In genomic region chr6:80543598-80544181, GRCh38 we compare ENCODE assay signal across 16 cellular contexts.
DNase-seq lines count a peak whose midpoint lies in the region; ATAC-seq and TF ChIP-seq lines count a peak whose summit lies in the region.
"Had no signal": no experiment of that assay in that cellular context is flagged by ENCODE, and none has a peak within 500 bp of the region (broad histone marks: within the 10 kb centered on the region; RNA-seq: fewer than 3 reads in every experiment).

No MANE protein-coding gene starts in this region.

- no peaks in the 10 kb centered on the region for H4K20me1 ChIP-seq in IMR-90 (ENCODE audit: insufficient read depth, low read length)

- no peak overlapping the region for H3K56ac ChIP-seq in IMR-90 (ENCODE audit: extremely low read depth, insufficient read depth, low read length)

- peak overlapping the region in 1 of 2 experiments; percentile 89; a peak in 2 of 4 replicates for H4K8ac ChIP-seq in IMR-90 (ENCODE audit: low read depth in 2 of 2, low read length in 2 of 2)

- CTCF ChIA-PET in IMR-90 (lab: Yijun Ruan, JAX) = no interaction called here

- H3K23ac ChIP-seq in IMR-90 (ENCODE audit: low read depth, low read length) = peak overlapping the region; percentile 74

- peak overlapping the region; percentile 81 for H3K14ac ChIP-seq in IMR-90 (replicated peaks; ENCODE audit: low read depth, low read length)

- in situ Hi-C loops in IMR-90 (cut with MboI; ENCODE audit: low sequenced_read_pairs) = no loop called here

- BruUV-seq in IMR-90 (replicated peaks; lab: Mats Ljungman, UMichigan) = no TSS peak

- ATAC-seq in GM19023 (IDR thresholded peaks at IDR 0.05; ENCODE audit: unreplicated experiment) = peak; percentile 49
- ATAC-seq in IMR-90 (ENCODE audit: low read depth) = peak; percentile 60
- ATAC-seq in stimulated activated naive B cell treated with anti-CD40 and anti-IgM and Interleukin-4, amounts not matched to agents 10 μg/mL and 1 μg/mL and 100 μg/mL, for 72 hours (replicated peaks) = no peak
- no peak for ATAC-seq in GM21723 (IDR thresholded peaks at IDR 0.05; ENCODE audit: unreplicated experiment)
- ATAC-seq: stimulated activated naive CD8-positive, alpha-beta T cell treated with anti-CD3 and anti-CD28 coated beads, Interleukin-15, Interleukin-2, amounts not matched to agents 100 U/mL and 50 U/mL, for 24 hours had no signal

- H2BK5ac ChIP-seq in IMR-90 (ENCODE audit: low read depth, low read length, poor library complexity, severe bottlenecking) = peak overlapping the region; percentile 99

- peaks cover 13% of the 10 kb centered on the region for H3K9me1 ChIP-seq in IMR-90 (ENCODE audit: insufficient read depth, low read length)

- H3K79me1 ChIP-seq in IMR-90 (ENCODE audit: low read depth in 1 of 2, low read length in 2 of 2) = 0 out of 4 replicates have a peak, but pooled peaks cover 0 to 4% of the 10 kb centered on the region in 2 experiments

- H2AK5ac ChIP-seq in IMR-90 (ENCODE audit: low read depth, low read length) = peak overlapping the region; percentile 52; the same call in 1 of the 2 replicates

- H3K9me3 Mint-ChIP-seq in stimulated activated naive B cell treated with anti-CD40 and anti-IgM and Interleukin-4, amounts not matched to agents 10 μg/mL and 1 μg/mL and 100 μg/mL, for 72 hours = peaks cover 0 to 3% of the 10 kb centered on the region in 2 donors

- H3K4me1 Mint-ChIP-seq in stimulated activated naive B cell treated with anti-CD40 and anti-IgM and Interleukin-4, amounts not matched to agents 10 μg/mL and 1 μg/mL and 100 μg/mL, for 72 hours = no peaks in the 10 kb centered on the region

- H4K5ac ChIP-seq in IMR-90 (ENCODE audit: low read depth, low read length) = peak overlapping the region; percentile 41; the same call in 1 of the 2 replicates

- peak overlapping the region; percentile 70 for H2AFZ ChIP-seq in IMR-90 (replicated peaks; ENCODE audit: low read length, poor library complexity)
- H2AFZ ChIP-seq in neuron (ENCODE audit: low read depth, low read length) = peak overlapping the region; percentile 18

- H3K4me3 ChIP-seq in IMR-90 (ENCODE audit: insufficient read depth, low read depth, low read length) (no peak overlapping the region), cardiac fibroblast (replicated peaks in 1 of 2; ENCODE audit: low read depth in 2 of 2, low read length in 2 of 2) (peak overlapping the region in 1 of 2 donors; percentile 8), neuron (ENCODE audit: low read length) (no peak overlapping the region)
- H3K4me3 ChIP-seq: SJCRH30 had no signal

- H3K27ac Mint-ChIP-seq in stimulated activated naive B cell treated with anti-CD40 and anti-IgM and Interleukin-4, amounts not matched to agents 10 μg/mL and 1 μg/mL and 100 μg/mL, for 72 hours = no peak overlapping the region
- H3K27ac Mint-ChIP-seq: mesothelial cell of epicardium had no signal

- TF ChIP-seq POLR2A in IMR-90 (IDR thresholded peaks at IDR 0.05; ENCODE audit: low read depth, low read length) = no peak

- peak overlapping the region; percentile 97; the same call in 1 of the 2 replicates for H3K18ac ChIP-seq in IMR-90 (ENCODE audit: low read depth, low read length)

- peak overlapping the region; percentile 90; the same call in 2 of the 3 replicates for H2BK15ac ChIP-seq in IMR-90 (ENCODE audit: low read depth, low read length)

- peaks cover 23% of the 10 kb centered on the region for H3K4me1 ChIP-seq in IMR-90 (ENCODE audit: control insufficient read depth, insufficient read depth, low read length)
- peaks cover 15% of the 10 kb centered on the region for H3K4me1 ChIP-seq in neuron (ENCODE audit: insufficient read depth, low read length)
- H3K4me1 ChIP-seq: Caco-2 had no signal

- peak overlapping the region; percentile 32; the same call in 1 of the 2 replicates for H3K27ac ChIP-seq in IMR-90 (ENCODE audit: insufficient read depth, low read length)
- H3K27ac ChIP-seq: HL-60, SJCRH30 had no signal

- no peak for TF ChIP-seq CTCF in IMR-90 (conservative IDR thresholded peaks at IDR 0.05; ENCODE audit: low read depth, low read length)
- peak; percentile 35 for TF ChIP-seq CTCF in cardiac fibroblast (IDR thresholded peaks at IDR 0.05; ENCODE audit: low read depth, low read length)

- H4K91ac ChIP-seq in IMR-90 (ENCODE audit: insufficient read depth, low read depth, low read length) = peak overlapping the region; percentile 71

- no peaks in the 10 kb centered on the region for H3K27me3 Mint-ChIP-seq in stimulated activated naive B cell treated with anti-CD40 and anti-IgM and Interleukin-4, amounts not matched to agents 10 μg/mL and 1 μg/mL and 100 μg/mL, for 72 hours

- no peak overlapping the region for H3K9ac ChIP-seq in IMR-90 (ENCODE audit: low read depth, low read length)

- peak overlapping the region; percentile 75 for H2AK9ac ChIP-seq in IMR-90 (replicated peaks; ENCODE audit: low read depth, low read length, poor library complexity)

- intact Hi-C loops in IMR-90 (cut with micrococcal nuclease) = loop anchor here (10.0 kb wide), 1 partner anchor 209 kb away; no protein-coding TSS in a partner anchor

- no peak for TF ChIP-seq RAD21 in IMR-90 (IDR thresholded peaks at IDR 0.05; ENCODE audit: low read length)

- DNase-seq in IMR-90 = peak; percentile 90
- peak; percentile 61 to 91 for DNase-seq in cardiac fibroblast (ENCODE audit: low read depth in 2 of 2)
- DNase-seq in stimulated activated naive B cell treated with anti-CD40 and anti-IgM and Interleukin-4, amounts not matched to agents 10 μg/mL and 1 μg/mL and 100 μg/mL, for 72 hours = no peak
- DNase-seq in activated effector memory CD4-positive, alpha-beta T cell treated with Interleukin-2 at 50 U/mL for 16 hours = no peak
- no peak for DNase-seq in NCI-H1694 treated with DMSO at 0.1 percent for 48 hours (lab: John Stamatoyannopoulos, UW)
- DNase-seq: activated CD4-positive, alpha-beta T cell treated with anti-CD3 and anti-CD28 coated beads, Interleukin-2, amount 50 U/mL, for 4 hours; anterior cingulate cortex; NCI-H2029; stimulated activated naive CD8-positive, alpha-beta T cell treated with anti-CD3 and anti-CD28 coated beads, Interleukin-15, Interleukin-2, amounts not matched to agents 100 U/mL and 50 U/mL, for 24 hours had no signal

- peak overlapping the region; percentile 99 for H2BK120ac ChIP-seq in IMR-90 (ENCODE audit: low read depth, low read length)

- H3K4me2 ChIP-seq in IMR-90 (ENCODE audit: low read depth, low read length) = peak overlapping the region; percentile 3; the same call in 1 of the 2 replicates

- no peak overlapping the region for H3K4me3 Mint-ChIP-seq in stimulated activated naive B cell treated with anti-CD40 and anti-IgM and Interleukin-4, amounts not matched to agents 10 μg/mL and 1 μg/mL and 100 μg/mL, for 72 hours
- H3K4me3 Mint-ChIP-seq: mesothelial cell of epicardium had no signal

- H3K4ac ChIP-seq in IMR-90 (ENCODE audit: low read depth, low read length) = peak overlapping the region; percentile 85

- H2BK20ac ChIP-seq in IMR-90 (ENCODE audit: low read depth, low read length) = peak overlapping the region; percentile 94

- H3K36me3 ChIP-seq in IMR-90 (ENCODE audit: control insufficient read depth, insufficient read depth, low read length) = no peaks in the 10 kb centered on the region
- H3K36me3 ChIP-seq in neuron (ENCODE audit: insufficient read depth, low read length) = no peaks in the 10 kb centered on the region
- H3K36me3 ChIP-seq: SJCRH30 had no signal

- no peaks in the 10 kb centered on the region for H3K27me3 ChIP-seq in IMR-90 (ENCODE audit: control insufficient read depth, insufficient read depth, low read length)
- H3K27me3 ChIP-seq in neuron (ENCODE audit: insufficient read depth, low read length) = no peaks in the 10 kb centered on the region
- H3K27me3 ChIP-seq: SJCRH30 had no signal

- no peaks in the 10 kb centered on the region for H3K9me3 ChIP-seq in IMR-90 (ENCODE audit: control insufficient read depth, insufficient read depth, low read length)
- H3K9me3 ChIP-seq in neuron (ENCODE audit: low read length) = no peaks in the 10 kb centered on the region
- H3K9me3 ChIP-seq: Caco-2, SJCRH30 had no signal

- no peaks in the 10 kb centered on the region for H3K36me3 Mint-ChIP-seq in stimulated activated naive B cell treated with anti-CD40 and anti-IgM and Interleukin-4, amounts not matched to agents 10 μg/mL and 1 μg/mL and 100 μg/mL, for 72 hours
- H3K36me3 Mint-ChIP-seq: mesothelial cell of epicardium had no signal

- POLR2A ChIA-PET in IMR-90 (lab: Charles Lee; ENCODE audit: unreplicated experiment) = no interaction called here

- dilution Hi-C loops in IMR-90 (cut with HindIII; ENCODE audit: low sequenced_read_pairs, unreplicated experiment) = no loop called here

- WGBS in IMR-90 (ENCODE audit: extremely low coverage in 2 of 2, insufficient read length in 1 of 2), 2 experiments = no CpG with 5 or more reads among the region's 9 CpGs

TF ChIP-seq in IMR-90, 13 proteins besides CTCF, POLR2A, EP300 and RAD21 (continues in another document):
- TF ChIP-seq MAZ (IDR thresholded peaks at IDR 0.05; ENCODE audit: borderline replicate concordance, low read depth, low read length) (no peak), CHD1 (IDR thresholded peaks at IDR 0.05; ENCODE audit: low read depth, low read length) (no peak), BHLHE40 (IDR thresholded peaks at IDR 0.05; ENCODE audit: low read depth, low read length) (no peak), RCOR1 (IDR thresholded peaks at IDR 0.05; ENCODE audit: insufficient replicate concordance, low read length) (no peak), MAFK (IDR thresholded peaks at IDR 0.05; ENCODE audit: low read depth, low read length) (0 out of 2 replicates have a peak, but pooled peaks have one; percentile 54), NFE2L2 (IDR thresholded peaks at IDR 0.05; ENCODE audit: low read depth, low read length) (no peak), ELK1 (IDR thresholded peaks at IDR 0.05; ENCODE audit: borderline replicate concordance, low read depth, low read length) (no peak), FOS (IDR thresholded peaks at IDR 0.05; ENCODE audit: low read depth, low read length) (peak; percentile 86), MXI1 (IDR thresholded peaks at IDR 0.05; ENCODE audit: borderline replicate concordance, low read depth, low read length) (no peak), CEBPB (IDR thresholded peaks at IDR 0.05; ENCODE audit: low read depth, low read length) (no peak), SMC3 (IDR thresholded peaks at IDR 0.05; ENCODE audit: low read depth, low read length) (no peak), RFX5 (IDR thresholded peaks at IDR 0.05; ENCODE audit: low read depth, low read length) (peak; percentile 88)

Comparison
In these comparisons a context has a peak if more than half of its experiments do, and no peak if none do; other contexts are left out.
1. ATAC-seq: peak in GM19023 (single experiment) and IMR-90 (single experiment); none in stimulated activated naive B cell treated with anti-CD40 and anti-IgM and Interleukin-4, amounts not matched to agents 10 μg/mL and 1 μg/mL and 100 μg/mL, for 72 hours (0 of 2) and GM21723 (single experiment).
2. DNase-seq: peak in IMR-90 (single experiment) and cardiac fibroblast (2 of 2); none in stimulated activated naive B cell treated with anti-CD40 and anti-IgM and Interleukin-4, amounts not matched to agents 10 μg/mL and 1 μg/mL and 100 μg/mL, for 72 hours (single experiment), activated effector memory CD4-positive, alpha-beta T cell treated with Interleukin-2 at 50 U/mL for 16 hours (single experiment) and NCI-H1694 treated with DMSO at 0.1 percent for 48 hours (single experiment).